Comparison of ENCODE assay signal across 26 cellular contexts in the genomic region with DNA sequence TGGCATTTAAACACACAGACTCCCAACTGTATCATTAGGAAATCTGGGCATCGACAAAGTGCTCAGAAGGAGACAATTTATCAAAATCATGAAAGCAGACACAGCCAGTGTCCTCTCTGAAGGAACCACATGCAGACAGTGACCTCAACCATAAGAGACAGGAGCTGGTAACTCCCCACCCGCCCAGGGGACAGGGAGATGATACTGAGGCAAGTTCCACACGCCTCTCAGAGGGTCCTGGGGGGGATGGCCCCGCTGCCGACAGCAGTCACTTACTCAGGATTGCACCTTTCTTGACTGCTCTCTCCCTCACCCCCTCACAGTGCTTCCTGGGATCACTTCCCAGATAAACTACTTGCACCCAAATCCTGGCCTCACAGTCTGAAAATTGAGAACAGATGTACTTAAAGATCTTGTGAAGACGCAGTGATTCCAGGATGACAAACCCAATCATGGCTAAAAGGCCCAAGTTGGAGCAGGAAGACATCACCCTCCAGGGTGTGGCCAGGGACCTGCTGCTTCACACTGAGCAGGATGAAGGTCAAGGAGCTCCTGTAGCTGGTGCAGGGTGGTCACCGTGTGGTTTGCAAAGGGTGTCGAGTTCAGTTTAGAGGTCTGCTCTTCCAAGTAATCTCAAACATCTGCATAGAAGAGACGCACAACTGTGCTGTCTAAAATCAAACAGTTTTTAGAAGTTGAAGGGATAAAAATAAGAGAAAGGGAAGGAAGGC.
"Had no signal": no experiment of that assay in that cellular context is flagged by ENCODE, and none has a peak within 500 bp of the region (broad histone marks: within the 10 kb centered on the region; RNA-seq: fewer than 3 reads in every experiment).

No MANE protein-coding gene starts in this region.

- H3K27me3 Mint-ChIP-seq: stimulated activated naive CD8-positive, alpha-beta T cell treated with anti-CD3 and anti-CD28 coated beads, Interleukin-15, Interleukin-2, amounts not matched to agents 100 ng/mL and 50 ng/mL, for 24 hours had no signal

- ATAC-seq: natural killer cell; pancreas; right cardiac atrium; stimulated activated effector memory CD8-positive, alpha-beta T cell treated with anti-CD3 and anti-CD28 coated beads, Interleukin-12 subunit alpha, Interleukin-12 subunit beta, amount 100 ng/mL, for 72 hours; upper lobe of right lung had no signal

- H3K27ac ChIP-seq: hepatocyte, left ventricle myocardium inferior, pancreas, prostate gland, sigmoid colon, spleen, suprapubic skin, thoracic aorta, tibial artery, upper lobe of right lung had no signal

- H3K36me3 Mint-ChIP-seq: naive B cell; natural killer cell; stimulated activated effector memory CD8-positive, alpha-beta T cell treated with anti-CD3 and anti-CD28 coated beads, Interleukin-12 subunit alpha, Interleukin-12 subunit beta, amount 100 ng/mL, for 72 hours had no signal

- H3K9me3 Mint-ChIP-seq: natural killer cell; stimulated activated effector memory CD8-positive, alpha-beta T cell treated with anti-CD3 and anti-CD28 coated beads, Interleukin-12 subunit alpha, Interleukin-12 subunit beta, amount 100 ng/mL, for 72 hours; stimulated activated naive CD8-positive, alpha-beta T cell treated with anti-CD3 and anti-CD28 coated beads, Interleukin-15, Interleukin-2, amounts not matched to agents 100 ng/mL and 50 ng/mL, for 24 hours had no signal

- H3K4me3 ChIP-seq: hepatocyte, left ventricle myocardium inferior, lung, pancreas, prostate gland, sigmoid colon, spleen, suprapubic skin, thoracic aorta, tibial artery, upper lobe of right lung had no signal

- H3K27ac Mint-ChIP-seq: mesothelial cell of epicardium; naive B cell; natural killer cell; stimulated activated effector memory CD8-positive, alpha-beta T cell treated with anti-CD3 and anti-CD28 coated beads, Interleukin-12 subunit alpha, Interleukin-12 subunit beta, amount 100 ng/mL, for 72 hours; stimulated activated naive CD8-positive, alpha-beta T cell treated with anti-CD3 and anti-CD28 coated beads, Interleukin-15, Interleukin-2, amounts not matched to agents 100 ng/mL and 50 ng/mL, for 24 hours had no signal

- H3K4me2 ChIP-seq: hepatocyte had no signal

- H3K4me1 Mint-ChIP-seq: naive B cell; natural killer cell; stimulated activated effector memory CD8-positive, alpha-beta T cell treated with anti-CD3 and anti-CD28 coated beads, Interleukin-12 subunit alpha, Interleukin-12 subunit beta, amount 100 ng/mL, for 72 hours had no signal

- H3K4me3 Mint-ChIP-seq: mesothelial cell of epicardium; naive B cell; natural killer cell; neural crest cell; stimulated activated effector memory CD8-positive, alpha-beta T cell treated with anti-CD3 and anti-CD28 coated beads, Interleukin-12 subunit alpha, Interleukin-12 subunit beta, amount 100 ng/mL, for 72 hours; stimulated activated naive CD8-positive, alpha-beta T cell treated with anti-CD3 and anti-CD28 coated beads, Interleukin-15, Interleukin-2, amounts not matched to agents 100 ng/mL and 50 ng/mL, for 24 hours had no signal

- DNase-seq: islet precursor cell; left ventricle myocardium inferior; mesendoderm; naive B cell; natural killer cell; nucleus accumbens; pancreas; retina; right cardiac atrium; sigmoid colon; small intestine; spleen; stimulated activated CD4-positive, alpha-beta T cell treated with anti-CD3 and anti-CD28 coated beads, Interleukin-4, amount 100 ng/mL, for 24 hours; stimulated activated naive CD4-positive, alpha-beta T cell; tibial artery; trophoblast cell; upper lobe of right lung had no signal

- H3K36me3 ChIP-seq: left ventricle myocardium inferior, pancreas, prostate gland, sigmoid colon, spleen, suprapubic skin, thoracic aorta, tibial artery, upper lobe of right lung had no signal

- H3K9me3 ChIP-seq: left ventricle myocardium inferior, pancreas, prostate gland, sigmoid colon, suprapubic skin, thoracic aorta, tibial artery, upper lobe of right lung had no signal

- H3K4me1 ChIP-seq: left ventricle myocardium inferior, pancreas, prostate gland, sigmoid colon, spleen, suprapubic skin, tibial artery, upper lobe of right lung had no signal

- H3K27me3 ChIP-seq: hepatocyte, pancreas, sigmoid colon, spleen, suprapubic skin, tibial artery had no signal
